In genomic region chr6:134295953-134296553, GRCh38 we compare ENCODE assay signal across 8 cellular contexts. TPM values are rescaled to one million over a fixed set of nuclear protein-coding genes. Genes with fewer than 3 reads are reported as not detected.
DNase-seq lines count a peak whose midpoint lies in the region; ATAC-seq, FAIRE-seq and TF ChIP-seq lines count a peak whose summit lies in the region.

No MANE protein-coding gene starts in this region.

- intact Hi-C loops in pancreas (cut with DNase I): no loop called here

- no peak for FAIRE-seq in pancreas (lab: Jason Lieb, UNC)

- H3K27ac ChIP-seq in RWPE2 (ENCODE audit: poor library complexity, severe bottlenecking) (peak overlapping the region; percentile 68), pancreas (peak overlapping the region in 2 of 4 donors; percentile 57 to 67)

- H3K9me3 Mint-ChIP-seq in progenitor cell of endocrine pancreas (ENCODE audit: low read depth): no peaks in the 10 kb centered on the region

- H3K27ac Mint-ChIP-seq in progenitor cell of endocrine pancreas: no peak overlapping the region

- peaks cover 3% of the 10 kb centered on the region for H3K4me1 Mint-ChIP-seq in progenitor cell of endocrine pancreas (ENCODE audit: low read depth)

- DNase-seq in GF-D8 (lab: John Stamatoyannopoulos, UW) (peak; percentile 72), RWPE2 (ENCODE audit: low spot score) (no peak), fibroblast of peridontal ligament (ENCODE audit: extremely low read depth) (peak; percentile 99), pancreas (no peak), COR-L47 (lab: John Stamatoyannopoulos, UW) (no peak), progenitor cell of endocrine pancreas (ENCODE audit: low spot score, unreplicated experiment) (no peak)

- H3K36me3 ChIP-seq in RWPE2 (ENCODE audit: low read depth) (no peaks in the 10 kb centered on the region), pancreas (no peaks in the 10 kb centered on the region)

- H3K27me3 ChIP-seq in RWPE2 (ENCODE audit: insufficient read depth, poor library complexity, severe bottlenecking): no peaks in the 10 kb centered on the region
- no peaks in the 10 kb centered on the region for H3K27me3 ChIP-seq in pancreas

- ATAC-seq in HG03066 (IDR thresholded peaks at IDR 0.05; ENCODE audit: low read depth, unreplicated experiment) (peak; percentile 74), RWPE2 (ENCODE audit: low read depth) (peak; percentile 86), pancreas (peak in 3 of 4 donors; percentile 60 to 84 (median 70)), GM19455 (IDR thresholded peaks at IDR 0.05; ENCODE audit: unreplicated experiment) (no peak)

- H3K27me3 Mint-ChIP-seq in progenitor cell of endocrine pancreas: peaks cover 7% of the 10 kb centered on the region

- H3K4me1 ChIP-seq in RWPE2 (ENCODE audit: insufficient read depth, poor library complexity, severe bottlenecking): peaks cover 6% of the 10 kb centered on the region
- peaks cover 0 to 10% (median 8%) of the 10 kb centered on the region in 3 donors for H3K4me1 ChIP-seq in pancreas

- 50 to 57% methylated on average over 6 of the region's 6 CpGs for WGBS in pancreas, 2 donors

- no peaks in the 10 kb centered on the region for H3K36me3 Mint-ChIP-seq in progenitor cell of endocrine pancreas (ENCODE audit: insufficient read depth)

- H3K4me3 Mint-ChIP-seq in progenitor cell of endocrine pancreas (ENCODE audit: low read depth): no peak overlapping the region

- no peaks in the 10 kb centered on the region for H3K9me3 ChIP-seq in RWPE2 (ENCODE audit: severe bottlenecking)
- H3K9me3 ChIP-seq in pancreas: no peaks in the 10 kb centered on the region

- H3K4me3 ChIP-seq in RWPE2 (ENCODE audit: severe bottlenecking) (no peak overlapping the region), pancreas (no peak overlapping the region)

- TF ChIP-seq CTCF in RWPE2 (IDR thresholded peaks at IDR 0.05; ENCODE audit: poor library complexity, severe bottlenecking) (no peak), pancreas (IDR thresholded peaks at IDR 0.05) (no peak), progenitor cell of endocrine pancreas (IDR thresholded peaks at IDR 0.05; ENCODE audit: unreplicated experiment) (no peak)

RNA-seq across cellular contexts. Expression of gene SGK1, which starts 21.9 kb away (rescaled TPM):
- total RNA-seq in pancreas (100 to 1,000 TPM in 3 of 6 donors, 10 to 100 TPM in 3; 56.8 to 189 (median 112) TPM), progenitor cell of endocrine pancreas (13.9 and 17.8 TPM in 2 replicates)
- 10 to 100 TPM; 60.2 to 92.7 TPM for polyA plus RNA-seq in pancreas

Comparison
In these comparisons a context has a peak if more than half of its experiments do, and no peak if none do; other contexts are left out.
1. DNase-seq: peak in GF-D8 (single experiment) and fibroblast of peridontal ligament (single experiment); none in RWPE2 (single experiment), pancreas (0 of 6), COR-L47 (single experiment) and progenitor cell of endocrine pancreas (single experiment).